ENCODE assay signal across 1 cellular context in genomic region chr22:46390652-46391301, GRCh38.
TF ChIP-seq lines count a peak whose summit lies in the region.

No MANE protein-coding gene starts in this region.

TF ChIP-seq in HepG2, 621 proteins besides CTCF, POLR2A, EP300 and RAD21 (continued from another document and continues in another):
- TF ChIP-seq ZBTB39 (CRISPR knock-in tag; IDR thresholded peaks at IDR 0.05): no peak
- TF ChIP-seq ZNF746 (CRISPR knock-in tag; IDR thresholded peaks at IDR 0.05): no peak
- TF ChIP-seq KDM5B (CRISPR knock-in tag; IDR thresholded peaks at IDR 0.05; ENCODE audit: borderline replicate concordance): peak; percentile 69; the same call in 1 of the 2 replicates
- TF ChIP-seq ZNF432 (CRISPR knock-in tag; IDR thresholded peaks at IDR 0.05; ENCODE audit: borderline replicate concordance): no peak
- TF ChIP-seq, protein P1, sequence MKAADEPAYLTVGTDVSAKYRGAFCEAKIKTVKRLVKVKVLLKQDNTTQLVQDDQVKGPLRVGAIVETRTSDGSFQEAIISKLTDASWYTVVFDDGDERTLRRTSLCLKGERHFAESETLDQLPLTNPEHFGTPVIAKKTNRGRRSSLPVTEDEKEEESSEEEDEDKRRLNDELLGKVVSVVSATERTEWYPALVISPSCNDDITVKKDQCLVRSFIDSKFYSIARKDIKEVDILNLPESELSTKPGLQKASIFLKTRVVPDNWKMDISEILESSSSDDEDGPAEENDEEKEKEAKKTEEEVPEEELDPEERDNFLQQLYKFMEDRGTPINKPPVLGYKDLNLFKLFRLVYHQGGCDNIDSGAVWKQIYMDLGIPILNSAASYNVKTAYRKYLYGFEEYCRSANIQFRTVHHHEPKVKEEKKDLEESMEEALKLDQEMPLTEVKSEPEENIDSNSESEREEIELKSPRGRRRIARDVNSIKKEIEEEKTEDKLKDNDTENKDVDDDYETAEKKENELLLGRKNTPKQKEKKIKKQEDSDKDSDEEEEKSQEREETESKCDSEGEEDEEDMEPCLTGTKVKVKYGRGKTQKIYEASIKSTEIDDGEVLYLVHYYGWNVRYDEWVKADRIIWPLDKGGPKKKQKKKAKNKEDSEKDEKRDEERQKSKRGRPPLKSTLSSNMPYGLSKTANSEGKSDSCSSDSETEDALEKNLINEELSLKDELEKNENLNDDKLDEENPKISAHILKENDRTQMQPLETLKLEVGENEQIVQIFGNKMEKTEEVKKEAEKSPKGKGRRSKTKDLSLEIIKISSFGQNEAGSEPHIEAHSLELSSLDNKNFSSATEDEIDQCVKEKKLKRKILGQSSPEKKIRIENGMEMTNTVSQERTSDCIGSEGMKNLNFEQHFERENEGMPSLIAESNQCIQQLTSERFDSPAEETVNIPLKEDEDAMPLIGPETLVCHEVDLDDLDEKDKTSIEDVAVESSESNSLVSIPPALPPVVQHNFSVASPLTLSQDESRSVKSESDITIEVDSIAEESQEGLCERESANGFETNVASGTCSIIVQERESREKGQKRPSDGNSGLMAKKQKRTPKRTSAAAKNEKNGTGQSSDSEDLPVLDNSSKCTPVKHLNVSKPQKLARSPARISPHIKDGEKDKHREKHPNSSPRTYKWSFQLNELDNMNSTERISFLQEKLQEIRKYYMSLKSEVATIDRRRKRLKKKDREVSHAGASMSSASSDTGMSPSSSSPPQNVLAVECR (CRISPR knock-in tag; IDR thresholded peaks at IDR 0.05; ENCODE audit: borderline replicate concordance): peak; percentile 18; the same call in 1 of the 2 replicates
- no peak for TF ChIP-seq ZNF337 (CRISPR knock-in tag; IDR thresholded peaks at IDR 0.05; ENCODE audit: borderline replicate concordance, low read depth)
- no peak for TF ChIP-seq CC2D1A (CRISPR knock-in tag; IDR thresholded peaks at IDR 0.05)
- peak; percentile 82 for TF ChIP-seq ZFX (CRISPR knock-in tag; IDR thresholded peaks at IDR 0.05; ENCODE audit: low read depth)
- TF ChIP-seq MTA1 (CRISPR knock-in tag; IDR thresholded peaks at IDR 0.05; ENCODE audit: borderline replicate concordance): no peak
- no peak for TF ChIP-seq ZNF550 (CRISPR knock-in tag; IDR thresholded peaks at IDR 0.05; ENCODE audit: borderline replicate concordance)
- no peak for TF ChIP-seq CENPT (CRISPR knock-in tag; IDR thresholded peaks at IDR 0.05; ENCODE audit: low read depth)
- no peak for TF ChIP-seq TCF7 (IDR thresholded peaks at IDR 0.05; ENCODE audit: low read depth)
- TF ChIP-seq ZNF891 (CRISPR knock-in tag; IDR thresholded peaks at IDR 0.05): no peak
- peak; percentile 21; the same call in 1 of the 2 replicates for TF ChIP-seq SALL1 (CRISPR knock-in tag; IDR thresholded peaks at IDR 0.05)
- peak; percentile 47; the same call in 1 of the 2 replicates for TF ChIP-seq ZKSCAN8 (CRISPR knock-in tag; IDR thresholded peaks at IDR 0.05; ENCODE audit: borderline replicate concordance)
- no peak for TF ChIP-seq RXRB (CRISPR knock-in tag; IDR thresholded peaks at IDR 0.05; ENCODE audit: borderline replicate concordance)
- TF ChIP-seq ZNF546 (CRISPR knock-in tag; conservative IDR thresholded peaks at IDR 0.05): no peak
- TF ChIP-seq LCORL (IDR thresholded peaks at IDR 0.05): no peak
- TF ChIP-seq LCORL (CRISPR knock-in tag; IDR thresholded peaks at IDR 0.05): peak; percentile 33; the same call in 1 of the 2 replicates
- no peak for TF ChIP-seq NR2C2 (CRISPR knock-in tag; IDR thresholded peaks at IDR 0.05; ENCODE audit: borderline replicate concordance)
- TF ChIP-seq JUN (CRISPR knock-in tag; IDR thresholded peaks at IDR 0.05): no peak
- no peak for TF ChIP-seq ZNF609 (CRISPR knock-in tag; IDR thresholded peaks at IDR 0.05; ENCODE audit: borderline replicate concordance)
- TF ChIP-seq SKI (IDR thresholded peaks at IDR 0.05; ENCODE audit: partially characterized antibody): peak; percentile 43
- TF ChIP-seq GABPA (IDR thresholded peaks at IDR 0.05; ENCODE audit: low read depth, low read length): no peak
- 0 out of 2 replicates have a peak, but pooled peaks have one; percentile 14 for TF ChIP-seq GABPA (CRISPR knock-in tag; IDR thresholded peaks at IDR 0.05; ENCODE audit: low read depth)
- no peak for TF ChIP-seq FOXC1 (CRISPR knock-in tag; IDR thresholded peaks at IDR 0.05; ENCODE audit: borderline replicate concordance)
- peak; percentile 55 for TF ChIP-seq ELF1 (CRISPR knock-in tag; IDR thresholded peaks at IDR 0.05)
- TF ChIP-seq GATAD2A (CRISPR knock-in tag; IDR thresholded peaks at IDR 0.05): no peak; the same call in 1 of the 2 replicates
- TF ChIP-seq PAWR (CRISPR knock-in tag; IDR thresholded peaks at IDR 0.05; ENCODE audit: borderline replicate concordance): no peak
- TF ChIP-seq ZNF644 (CRISPR knock-in tag; IDR thresholded peaks at IDR 0.05; ENCODE audit: low read depth): no peak
- no peak for TF ChIP-seq CHCHD3 (CRISPR knock-in tag; IDR thresholded peaks at IDR 0.05)
- no peak for TF ChIP-seq SYNCRIP (IDR thresholded peaks at IDR 0.05; ENCODE audit: insufficient read depth, low read depth, low read length)
- no peak for TF ChIP-seq ZNF547 (CRISPR knock-in tag; IDR thresholded peaks at IDR 0.05)
- TF ChIP-seq TIGD3 (CRISPR knock-in tag; IDR thresholded peaks at IDR 0.05; ENCODE audit: borderline replicate concordance): no peak
- TF ChIP-seq NCOR1 (IDR thresholded peaks at IDR 0.05; ENCODE audit: borderline replicate concordance, low read length): no peak
- TF ChIP-seq, protein P2, sequence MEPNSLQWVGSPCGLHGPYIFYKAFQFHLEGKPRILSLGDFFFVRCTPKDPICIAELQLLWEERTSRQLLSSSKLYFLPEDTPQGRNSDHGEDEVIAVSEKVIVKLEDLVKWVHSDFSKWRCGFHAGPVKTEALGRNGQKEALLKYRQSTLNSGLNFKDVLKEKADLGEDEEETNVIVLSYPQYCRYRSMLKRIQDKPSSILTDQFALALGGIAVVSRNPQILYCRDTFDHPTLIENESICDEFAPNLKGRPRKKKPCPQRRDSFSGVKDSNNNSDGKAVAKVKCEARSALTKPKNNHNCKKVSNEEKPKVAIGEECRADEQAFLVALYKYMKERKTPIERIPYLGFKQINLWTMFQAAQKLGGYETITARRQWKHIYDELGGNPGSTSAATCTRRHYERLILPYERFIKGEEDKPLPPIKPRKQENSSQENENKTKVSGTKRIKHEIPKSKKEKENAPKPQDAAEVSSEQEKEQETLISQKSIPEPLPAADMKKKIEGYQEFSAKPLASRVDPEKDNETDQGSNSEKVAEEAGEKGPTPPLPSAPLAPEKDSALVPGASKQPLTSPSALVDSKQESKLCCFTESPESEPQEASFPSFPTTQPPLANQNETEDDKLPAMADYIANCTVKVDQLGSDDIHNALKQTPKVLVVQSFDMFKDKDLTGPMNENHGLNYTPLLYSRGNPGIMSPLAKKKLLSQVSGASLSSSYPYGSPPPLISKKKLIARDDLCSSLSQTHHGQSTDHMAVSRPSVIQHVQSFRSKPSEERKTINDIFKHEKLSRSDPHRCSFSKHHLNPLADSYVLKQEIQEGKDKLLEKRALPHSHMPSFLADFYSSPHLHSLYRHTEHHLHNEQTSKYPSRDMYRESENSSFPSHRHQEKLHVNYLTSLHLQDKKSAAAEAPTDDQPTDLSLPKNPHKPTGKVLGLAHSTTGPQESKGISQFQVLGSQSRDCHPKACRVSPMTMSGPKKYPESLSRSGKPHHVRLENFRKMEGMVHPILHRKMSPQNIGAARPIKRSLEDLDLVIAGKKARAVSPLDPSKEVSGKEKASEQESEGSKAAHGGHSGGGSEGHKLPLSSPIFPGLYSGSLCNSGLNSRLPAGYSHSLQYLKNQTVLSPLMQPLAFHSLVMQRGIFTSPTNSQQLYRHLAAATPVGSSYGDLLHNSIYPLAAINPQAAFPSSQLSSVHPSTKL (CRISPR knock-in tag; IDR thresholded peaks at IDR 0.05): peak; percentile 18; the same call in 1 of the 2 replicates
- 0 out of 2 replicates have a peak, but pooled peaks have one; percentile 51 for TF ChIP-seq TBP (CRISPR knock-in tag; IDR thresholded peaks at IDR 0.05)
- no peak for TF ChIP-seq ZNF441 (CRISPR knock-in tag; IDR thresholded peaks at IDR 0.05; ENCODE audit: borderline replicate concordance)
- no peak for TF ChIP-seq ARHGAP35 (CRISPR knock-in tag; IDR thresholded peaks at IDR 0.05; ENCODE audit: borderline replicate concordance)
- TF ChIP-seq, protein P3, sequence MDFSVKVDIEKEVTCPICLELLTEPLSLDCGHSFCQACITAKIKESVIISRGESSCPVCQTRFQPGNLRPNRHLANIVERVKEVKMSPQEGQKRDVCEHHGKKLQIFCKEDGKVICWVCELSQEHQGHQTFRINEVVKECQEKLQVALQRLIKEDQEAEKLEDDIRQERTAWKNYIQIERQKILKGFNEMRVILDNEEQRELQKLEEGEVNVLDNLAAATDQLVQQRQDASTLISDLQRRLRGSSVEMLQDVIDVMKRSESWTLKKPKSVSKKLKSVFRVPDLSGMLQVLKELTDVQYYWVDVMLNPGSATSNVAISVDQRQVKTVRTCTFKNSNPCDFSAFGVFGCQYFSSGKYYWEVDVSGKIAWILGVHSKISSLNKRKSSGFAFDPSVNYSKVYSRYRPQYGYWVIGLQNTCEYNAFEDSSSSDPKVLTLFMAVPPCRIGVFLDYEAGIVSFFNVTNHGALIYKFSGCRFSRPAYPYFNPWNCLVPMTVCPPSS (IDR thresholded peaks at IDR 0.05): no peak
- peak; percentile 64 for TF ChIP-seq FOXO1 (CRISPR knock-in tag; IDR thresholded peaks at IDR 0.05)
- peak; percentile 66; the same call in 1 of the 2 replicates for TF ChIP-seq ZBTB38 (CRISPR knock-in tag; IDR thresholded peaks at IDR 0.05)
- TF ChIP-seq, protein P4, sequence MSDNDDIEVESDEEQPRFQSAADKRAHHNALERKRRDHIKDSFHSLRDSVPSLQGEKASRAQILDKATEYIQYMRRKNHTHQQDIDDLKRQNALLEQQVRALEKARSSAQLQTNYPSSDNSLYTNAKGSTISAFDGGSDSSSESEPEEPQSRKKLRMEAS (IDR thresholded peaks at IDR 0.05): peak; percentile 75
- no peak; the same call in 1 of the 2 replicates for TF ChIP-seq MEIS1 (CRISPR knock-in tag; IDR thresholded peaks at IDR 0.05; ENCODE audit: borderline replicate concordance)
